ENCODE assay signal across 20 cellular contexts in the genomic region with DNA sequence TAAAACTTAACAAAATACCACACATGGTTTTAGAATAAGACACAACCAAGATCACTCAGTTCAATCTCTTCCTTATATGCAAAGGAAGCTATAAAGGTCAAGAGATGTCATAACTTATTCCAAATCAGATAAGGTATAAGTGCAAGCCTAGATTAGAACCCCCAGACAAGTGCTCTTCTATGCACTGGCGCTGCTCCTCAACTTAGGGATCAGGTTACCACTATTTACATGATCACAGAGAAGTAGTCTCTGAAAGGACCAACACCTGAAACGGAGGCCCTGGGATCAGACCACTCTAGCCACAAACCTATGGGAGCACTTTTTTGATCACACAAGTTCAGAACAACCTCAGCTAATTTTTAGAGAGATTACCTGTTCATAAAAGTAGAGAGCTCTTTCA. TPM values are rescaled to one million over a fixed set of nuclear protein-coding genes. Genes with fewer than 3 reads are reported as not detected.
A peak's percentile ranks its signal among the peaks of the same experiment; 100 is the strongest.
DNase-seq lines count a peak whose midpoint lies in the region; ATAC-seq and TF ChIP-seq lines count a peak whose summit lies in the region.
"Had no signal": no experiment of that assay in that cellular context is flagged by ENCODE, and none has a peak within 500 bp of the region (broad histone marks: within the 10 kb centered on the region; RNA-seq: fewer than 3 reads in every experiment).

No MANE protein-coding gene starts in this region.

- H3K4me3 ChIP-seq in H7 (ENCODE audit: insufficient read depth, low read depth, low read length) (no peak overlapping the region), lung (no peak overlapping the region), PC-9 (no peak overlapping the region)
- H3K4me3 ChIP-seq: GM12878 had no signal

- DNase-seq in NCI-H187 treated with DMSO at 0.1 percent for 48 hours (lab: John Stamatoyannopoulos, UW) = peak; percentile 0
- no peak for DNase-seq in NCI-H187 (lab: John Stamatoyannopoulos, UW)
- DNase-seq in H7 = peak; percentile 24
- peak; percentile 10 for DNase-seq in NCI-H2196 treated with DMSO at 0.1 percent for 48 hours (lab: John Stamatoyannopoulos, UW; ENCODE audit: unreplicated experiment)
- DNase-seq in lung (ENCODE audit: low spot score) = no peak
- DNase-seq in PC-9 = no peak
- DNase-seq in dermis blood vessel endothelial cell = no peak
- DNase-seq: 8988T; Calu3; CD4-positive, alpha-beta memory T cell; DND-41; GOT3; KBM-7; NCI-H1417 treated with DMSO at 0.1 percent for 48 hours; NCI-H2171; SHP77 treated with DMSO at 0.1 percent for 48 hours; T-helper 1 cell had no signal

- H3K27ac ChIP-seq in lung (ENCODE audit: low read depth in 1 of 2, low read length in 1 of 2) (no peak overlapping the region), PC-9 (no peak overlapping the region)

- POLR2A ChIA-PET in PC-9 (lab: Charles Lee; ENCODE audit: unreplicated experiment) = no interaction called here

- H3K27me3 ChIP-seq in H7 (ENCODE audit: control insufficient read depth, insufficient read depth, low read length) (no peaks in the 10 kb centered on the region), lung (ENCODE audit: control insufficient read depth, insufficient read depth) (no peaks in the 10 kb centered on the region), PC-9 (ENCODE audit: insufficient read depth, low read depth) (no peaks in the 10 kb centered on the region)

- BruUV-seq in PC-9 (replicated peaks; lab: Mats Ljungman, UMichigan) = no TSS peak

- peaks cover 27% of the 10 kb centered on the region; the same call in 1 of the 2 replicates for H3F3A ChIP-seq in PC-9 (ENCODE audit: insufficient read depth, low read depth)

- intact Hi-C loops in PC-9 (cut with micrococcal nuclease; ENCODE audit: unreplicated experiment) = no loop called here

- H3K79me2 ChIP-seq in PC-9 (ENCODE audit: low read depth) = no peaks in the 10 kb centered on the region

- peaks cover 5% of the 10 kb centered on the region; the same call in 1 of the 2 replicates for H4K20me1 ChIP-seq in PC-9 (ENCODE audit: insufficient read depth)

- H3K36me3 ChIP-seq in H7 (replicated peaks; ENCODE audit: control insufficient read depth, insufficient read depth, low read length) = peaks cover 21% of the 10 kb centered on the region
- peaks cover 28 to 45% of the 10 kb centered on the region in 2 donors for H3K36me3 ChIP-seq in lung (ENCODE audit: control insufficient read depth in 2 of 2, insufficient read depth in 2 of 2, low read length in 2 of 2)
- peaks cover 56% of the 10 kb centered on the region for H3K36me3 ChIP-seq in PC-9 (ENCODE audit: low read depth)

- no peaks in the 10 kb centered on the region for H3K9me3 ChIP-seq in lung (ENCODE audit: control insufficient read depth in 2 of 2, insufficient read depth in 1 of 2, low read length in 1 of 2)
- H3K9me3 ChIP-seq in PC-9 (ENCODE audit: insufficient read depth, low read depth) = no peaks in the 10 kb centered on the region

- H3K9me2 ChIP-seq in PC-9 (ENCODE audit: insufficient read depth) = no peaks in the 10 kb centered on the region

- peak; percentile 27 for ATAC-seq in lung (ENCODE audit: insufficient read depth, low FRiP score)
- no peak for ATAC-seq in HG03342 (IDR thresholded peaks at IDR 0.05; ENCODE audit: unreplicated experiment)
- ATAC-seq: GM12878, SK-N-SH treated with all-trans-retinoic acid at 6 μM for 48 hours had no signal

- H2AFZ ChIP-seq in PC-9 = no peak overlapping the region

- H3K4me1 ChIP-seq in lung (ENCODE audit: control insufficient read depth in 2 of 2, insufficient read depth in 2 of 2, low read length in 2 of 2) = no peaks in the 10 kb centered on the region
- no peaks in the 10 kb centered on the region for H3K4me1 ChIP-seq in PC-9 (replicated peaks; ENCODE audit: insufficient read depth)

- 67 to 79% methylated on average over 2 of the region's 2 CpGs for WGBS in lung, 2 donors

- no peak overlapping the region for H3K4me2 ChIP-seq in PC-9

- CTCF ChIA-PET in PC-9 (lab: Charles Lee) = no interaction called here

- no peak for TF ChIP-seq CTCF in lung (IDR thresholded peaks at IDR 0.05; ENCODE audit: control extremely low read depth, extremely low read depth)
- no peak for TF ChIP-seq CTCF in PC-9 (conservative IDR thresholded peaks at IDR 0.05)

RNA-seq across cellular contexts. Expression of a gene that starts 16.6 kb away (rescaled TPM):
- 106 and 125 TPM in 2 replicates for total RNA-seq in H7 (2014; rRNA removed; shearing (Covaris generic))
- total RNA-seq in lung (10 to 100 TPM; 52.1 to 63.3 TPM), PC-9 (2021) (57.7 and 87.6 TPM in 2 replicates), dermis blood vessel endothelial cell (88.2 and 129 TPM in 2 replicates)
- polyA plus RNA-seq in lung = 10 to 100 TPM; 32.9 to 48.3 TPM

RNA-seq across cellular contexts. Expression of a gene that starts 27.5 kb away (rescaled TPM):
- total RNA-seq in H7 (2014; rRNA removed; shearing (Covaris generic)) = 36.4 and 42.9 TPM in 2 replicates
- total RNA-seq in lung (100 to 1,000 TPM; 111 to 118 TPM), PC-9 (2021) (38.5 and 38.8 TPM in 2 replicates), dermis blood vessel endothelial cell (51.6 and 75.0 TPM in 2 replicates)
- 10 to 100 TPM; 31.4 to 48.9 TPM for polyA plus RNA-seq in lung

RNA-seq across cellular contexts. Expression of a gene that starts 38.7 kb away (rescaled TPM):
- 14.5 and 41.2 TPM in 2 replicates for total RNA-seq in H7 (2014; rRNA removed; shearing (Covaris generic))
- total RNA-seq in lung (1 to 10 TPM; 2.1 to 2.8 TPM), PC-9 (2021) (6.2 and 9.6 TPM in 2 replicates), dermis blood vessel endothelial cell (1.9 and 3.1 TPM in 2 replicates)
- polyA plus RNA-seq in lung = 1 to 10 TPM; 1.7 to 2.1 TPM

RNA-seq across cellular contexts. Expression of a gene that starts 58.3 kb away (rescaled TPM):
- total RNA-seq in H7 (2014; rRNA removed; shearing (Covaris generic)) = 0.17 TPM in 1 of 2 replicates, not detected in the other
- total RNA-seq in lung (1 to 10 TPM; 6.2 to 7.7 TPM), PC-9 (2021) (4.1 and 5.0 TPM in 2 replicates), dermis blood vessel endothelial cell (1.4 and 2.0 TPM in 2 replicates)
- polyA plus RNA-seq in lung = 1 to 10 TPM; 3.2 to 4.2 TPM

Comparison
In these comparisons a context has a peak if more than half of its experiments do, and no peak if none do; other contexts are left out.
1. DNase-seq: peak in NCI-H187 treated with DMSO at 0.1 percent for 48 hours (single experiment), H7 (single experiment) and NCI-H2196 treated with DMSO at 0.1 percent for 48 hours (single experiment); none in NCI-H187 (0 of 2), lung (single experiment), PC-9 (0 of 2) and dermis blood vessel endothelial cell (single experiment).